In the genomic region with DNA sequence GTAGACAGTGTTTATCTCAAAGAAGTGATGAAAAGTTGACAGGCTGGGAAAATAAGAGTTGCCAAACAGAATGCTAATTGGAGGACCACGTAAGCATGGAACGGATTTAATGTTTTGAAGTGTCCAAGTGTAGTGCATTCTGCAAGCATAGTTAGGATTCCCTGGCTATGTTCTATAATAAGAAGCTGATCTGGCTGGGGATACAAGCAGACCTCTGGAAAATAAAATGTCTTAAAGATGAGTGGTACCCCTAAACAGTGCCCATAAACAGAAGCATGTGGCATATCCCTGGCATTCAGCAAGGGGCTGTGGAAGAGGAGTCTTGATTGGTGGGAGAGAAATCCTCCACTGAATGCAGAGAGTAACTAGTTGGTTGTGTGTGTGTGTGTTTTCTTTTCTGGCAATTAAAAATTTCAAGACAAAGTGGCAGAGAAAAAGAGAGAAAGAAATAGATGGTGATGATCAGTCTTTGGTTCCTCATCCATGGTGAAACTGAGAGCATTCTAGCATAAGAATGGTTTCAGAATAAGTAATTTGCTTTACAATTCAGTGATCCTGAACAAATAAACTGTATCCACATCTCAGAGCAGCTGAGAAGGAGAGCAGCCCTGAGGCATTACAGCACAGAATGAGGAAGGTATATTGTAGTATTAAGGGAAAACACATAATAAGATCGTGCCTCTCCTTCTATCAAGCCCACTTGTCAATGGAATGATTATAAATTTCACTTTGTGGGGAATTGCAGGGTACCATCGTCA, we compare ENCODE assay signal across 18 cellular contexts. TPM values are rescaled to one million over a fixed set of nuclear protein-coding genes. Genes with fewer than 3 reads are reported as not detected.
DNase-seq lines count a peak whose midpoint lies in the region; ATAC-seq and TF ChIP-seq lines count a peak whose summit lies in the region.
"Had no signal": no experiment of that assay in that cellular context is flagged by ENCODE, and none has a peak within 500 bp of the region (broad histone marks: within the 10 kb centered on the region; RNA-seq: fewer than 3 reads in every experiment).

No MANE protein-coding gene starts in this region.

- H3K18ac ChIP-seq in IMR-90 (ENCODE audit: low read depth, low read length): 0 out of 2 replicates have a peak overlapping the region, but pooled peaks have one; percentile 51

- intact Hi-C loops in IMR-90 (cut with micrococcal nuclease): loop anchor here (10.0 kb wide), 1 partner anchor 1711 kb away; no protein-coding TSS in a partner anchor
- intact Hi-C loops in CD14-positive monocyte (cut with micrococcal nuclease): no loop called here

- H2BK20ac ChIP-seq in IMR-90 (ENCODE audit: low read depth, low read length): no peak overlapping the region

- no peak overlapping the region for H2BK15ac ChIP-seq in IMR-90 (ENCODE audit: low read depth, low read length)

- no peak overlapping the region for H3K9ac ChIP-seq in IMR-90 (ENCODE audit: low read depth, low read length)
- H3K9ac ChIP-seq: KMS-11 had no signal

- H3K9me1 ChIP-seq in IMR-90 (ENCODE audit: insufficient read depth, low read length): no peaks in the 10 kb centered on the region

- no peak overlapping the region for H3K56ac ChIP-seq in IMR-90 (ENCODE audit: extremely low read depth, insufficient read depth, low read length)

- CTCF ChIA-PET in IMR-90 (lab: Yijun Ruan, JAX): interaction anchor here (1.5 kb wide), 1 partner anchor 11 kb away, joined by 3 read pairs; no protein-coding TSS in a partner anchor
- CTCF ChIA-PET in CD8-positive, alpha-beta memory T cell (lab: Charles Lee): no interaction called here

- H3K27ac Mint-ChIP-seq in type B pancreatic cell: no peak overlapping the region
- H3K27ac Mint-ChIP-seq in CD8-positive, alpha-beta memory T cell: no peak overlapping the region
- no peak overlapping the region for H3K27ac Mint-ChIP-seq in CD14-positive monocyte

- no peak overlapping the region for H3K4ac ChIP-seq in IMR-90 (ENCODE audit: low read depth, low read length)

- no peak overlapping the region for H2AK9ac ChIP-seq in IMR-90 (replicated peaks; ENCODE audit: low read depth, low read length, poor library complexity)

- no peaks in the 10 kb centered on the region for H3K79me1 ChIP-seq in IMR-90 (ENCODE audit: low read depth in 1 of 2, low read length in 2 of 2)

- no peak overlapping the region for H3K4me3 ChIP-seq in IMR-90 (ENCODE audit: insufficient read depth, low read depth, low read length)
- H3K4me3 ChIP-seq in CD8-positive, alpha-beta memory T cell (ENCODE audit: low read length): no peak overlapping the region
- H3K4me3 ChIP-seq: gastroesophageal sphincter had no signal

- H3K23ac ChIP-seq in IMR-90 (ENCODE audit: low read depth, low read length): no peak overlapping the region

- no TSS peak for BruUV-seq in IMR-90 (replicated peaks; lab: Mats Ljungman, UMichigan)

- no peaks in the 10 kb centered on the region for H3K36me3 ChIP-seq in IMR-90 (ENCODE audit: control insufficient read depth, insufficient read depth, low read length)
- H3K36me3 ChIP-seq in CD8-positive, alpha-beta memory T cell (ENCODE audit: insufficient read depth, low read length): no peaks in the 10 kb centered on the region
- H3K36me3 ChIP-seq: gastroesophageal sphincter had no signal

- TF ChIP-seq CTCF in IMR-90 (conservative IDR thresholded peaks at IDR 0.05; ENCODE audit: low read depth, low read length): no peak
- no peak for TF ChIP-seq CTCF in type B pancreatic cell (conservative IDR thresholded peaks at IDR 0.05)
- TF ChIP-seq CTCF in CD14-positive monocyte (IDR thresholded peaks at IDR 0.05): no peak

- in situ Hi-C loops in IMR-90 (cut with MboI; ENCODE audit: low sequenced_read_pairs): loop anchor here (25.0 kb wide), 1 partner anchor 1698 kb away; no protein-coding TSS in a partner anchor

- no peak for TF ChIP-seq RAD21 in IMR-90 (IDR thresholded peaks at IDR 0.05; ENCODE audit: low read length)

- H2AK5ac ChIP-seq in IMR-90 (ENCODE audit: low read depth, low read length): no peak overlapping the region

- H3K9me3 Mint-ChIP-seq in type B pancreatic cell (no peaks in the 10 kb centered on the region), CD14-positive monocyte (no peaks in the 10 kb centered on the region)
- H3K9me3 Mint-ChIP-seq in CD8-positive, alpha-beta memory T cell: peaks cover 0 to 12% (median 8%) of the 10 kb centered on the region in 5 donors

- TF ChIP-seq POLR2A in IMR-90 (IDR thresholded peaks at IDR 0.05; ENCODE audit: low read depth, low read length): no peak

- peaks cover 3% of the 10 kb centered on the region for H3K36me3 Mint-ChIP-seq in type B pancreatic cell
- no peaks in the 10 kb centered on the region for H3K36me3 Mint-ChIP-seq in CD8-positive, alpha-beta memory T cell
- H3K36me3 Mint-ChIP-seq in CD14-positive monocyte: no peaks in the 10 kb centered on the region
- H3K36me3 Mint-ChIP-seq: brain had no signal

- POLR2A ChIA-PET in IMR-90 (lab: Charles Lee; ENCODE audit: unreplicated experiment): no interaction called here
- POLR2A ChIA-PET in CD8-positive, alpha-beta memory T cell (lab: Charles Lee): no interaction called here

- no peak overlapping the region for H3K27ac ChIP-seq in IMR-90 (ENCODE audit: insufficient read depth, low read length)
- H3K27ac ChIP-seq in CD8-positive, alpha-beta memory T cell (ENCODE audit: low read depth, low read length): no peak overlapping the region
- H3K27ac ChIP-seq: gastroesophageal sphincter, KMS-11 had no signal

- H2BK120ac ChIP-seq in IMR-90 (ENCODE audit: low read depth, low read length): no peak overlapping the region

- H3K4me3 Mint-ChIP-seq in type B pancreatic cell: no peak overlapping the region
- no peak overlapping the region for H3K4me3 Mint-ChIP-seq in CD8-positive, alpha-beta memory T cell
- no peak overlapping the region for H3K4me3 Mint-ChIP-seq in CD14-positive monocyte

- H3K4me2 ChIP-seq in IMR-90 (ENCODE audit: low read depth, low read length): no peak overlapping the region
- H3K4me2 ChIP-seq: KMS-11 had no signal

- ATAC-seq in GM18502 (IDR thresholded peaks at IDR 0.05; ENCODE audit: poor library complexity, unreplicated experiment): peak; percentile 99
- ATAC-seq in GM21390 (IDR thresholded peaks at IDR 0.05; ENCODE audit: unreplicated experiment): peak; percentile 94
- peak; percentile 97 for ATAC-seq in HG02973 (IDR thresholded peaks at IDR 0.05; ENCODE audit: unreplicated experiment)
- ATAC-seq in IMR-90 (ENCODE audit: low read depth): peak; percentile 48; the same call in 1 of the 2 replicates
- ATAC-seq: gastroesophageal sphincter had no signal

- WGBS in IMR-90 (ENCODE audit: extremely low coverage in 2 of 2, insufficient read length in 1 of 2), 2 experiments: 92% methylated on average over 2 of the region's 4 CpGs; no CpG with 5 or more reads in 1 of the 2 experiments

- H2AFZ ChIP-seq in IMR-90 (replicated peaks; ENCODE audit: low read length, poor library complexity): no peak overlapping the region

- no peak overlapping the region for H4K91ac ChIP-seq in IMR-90 (ENCODE audit: insufficient read depth, low read depth, low read length)

- H3K4me1 ChIP-seq in IMR-90 (ENCODE audit: control insufficient read depth, insufficient read depth, low read length): no peaks in the 10 kb centered on the region; the same call in 1 of the 2 replicates
- H3K4me1 ChIP-seq in CD8-positive, alpha-beta memory T cell (ENCODE audit: insufficient read depth, low read length): no peaks in the 10 kb centered on the region
- H3K4me1 ChIP-seq: gastroesophageal sphincter had no signal

- H3K9me3 ChIP-seq in IMR-90 (ENCODE audit: control insufficient read depth, insufficient read depth, low read length): no peaks in the 10 kb centered on the region
- no peaks in the 10 kb centered on the region for H3K9me3 ChIP-seq in CD8-positive, alpha-beta memory T cell (ENCODE audit: low read length)
- H3K9me3 ChIP-seq: gastroesophageal sphincter had no signal

- dilution Hi-C loops in IMR-90 (cut with HindIII; ENCODE audit: low sequenced_read_pairs, unreplicated experiment): no loop called here

- H2BK5ac ChIP-seq in IMR-90 (ENCODE audit: low read depth, low read length, poor library complexity, severe bottlenecking): no peak overlapping the region

- H3K4me1 Mint-ChIP-seq in type B pancreatic cell (ENCODE audit: unreplicated experiment) (peaks cover 11% of the 10 kb centered on the region), CD14-positive monocyte (no peaks in the 10 kb centered on the region)
- no peaks in the 10 kb centered on the region for H3K4me1 Mint-ChIP-seq in CD8-positive, alpha-beta memory T cell

- H4K8ac ChIP-seq in IMR-90 (ENCODE audit: low read depth in 2 of 2, low read length in 2 of 2): no peak overlapping the region

- DNase-seq in IMR-90 (no peak), type B pancreatic cell (ENCODE audit: extremely low spot score, unreplicated experiment) (no peak), CD14-positive monocyte (ENCODE audit: low spot score) (no peak), cerebellar nuclear complex (lab: John Stamatoyannopoulos, UW) (no peak)
- DNase-seq in CD8-positive, alpha-beta memory T cell: no peak
- DNase-seq: activated CD4-positive, alpha-beta T cell treated with anti-CD3 and anti-CD28 coated beads, Interleukin-2, amount 50 U/mL, for 48 hours; activated effector memory CD4-positive, alpha-beta T cell treated with anti-CD3 and anti-CD28 coated beads, Interleukin-2, amount 50 U/mL, for 16 hours; DMS 273 treated with DMSO at 0.1 percent for 48 hours; NCI-H1694; stimulated activated CD4-positive, alpha-beta T cell treated with anti-CD3 and anti-CD28 coated beads, Interleukin-4, amount 100 ng/mL, for 1 hour; stimulated activated naive CD4-positive, alpha-beta T cell; T-helper 9 cell had no signal

- no peak overlapping the region for H4K5ac ChIP-seq in IMR-90 (ENCODE audit: low read depth, low read length)

- no peaks in the 10 kb centered on the region for H3K27me3 Mint-ChIP-seq in type B pancreatic cell
- H3K27me3 Mint-ChIP-seq in CD8-positive, alpha-beta memory T cell: no peaks in the 10 kb centered on the region
- no peaks in the 10 kb centered on the region for H3K27me3 Mint-ChIP-seq in CD14-positive monocyte (ENCODE audit: low read depth in 3 of 3)
- H3K27me3 Mint-ChIP-seq: brain had no signal

- no peaks in the 10 kb centered on the region for H4K20me1 ChIP-seq in IMR-90 (ENCODE audit: insufficient read depth, low read length)

- no peak overlapping the region for H3K14ac ChIP-seq in IMR-90 (replicated peaks; ENCODE audit: low read depth, low read length)

- H3K27me3 ChIP-seq in IMR-90 (ENCODE audit: control insufficient read depth, insufficient read depth, low read length): no peaks in the 10 kb centered on the region
- no peaks in the 10 kb centered on the region for H3K27me3 ChIP-seq in CD8-positive, alpha-beta memory T cell (ENCODE audit: insufficient read depth, low read length, poor library complexity, severe bottlenecking)
- H3K27me3 ChIP-seq: gastroesophageal sphincter had no signal

TF ChIP-seq in IMR-90, 13 proteins besides CTCF, POLR2A, EP300 and RAD21 (continues in another document):
- TF ChIP-seq CEBPB (IDR thresholded peaks at IDR 0.05; ENCODE audit: low read depth, low read length): no peak

RNA-seq across cellular contexts. Expression of a gene that starts 17.2 kb away (rescaled TPM):
- total RNA-seq in IMR-90 (2012; rRNA removed): 2.0 and 2.2 TPM in 2 replicates
- 0.67 and 0.89 TPM in 2 replicates for polyA plus RNA-seq in IMR-90 (2012; rRNA removed)
- polyA plus RNA-seq in IMR-90 (2012; cell fraction: cytosol; rRNA removed): 0.16 and 0.26 TPM in 2 replicates
- polyA plus RNA-seq in IMR-90 (2012; cell fraction: nucleus; rRNA removed; ENCODE audit: low replicate concordance): 0.08 and 0.33 TPM in 2 replicates
- total RNA-seq in type B pancreatic cell (ENCODE audit: low replicate concordance): 3.1 and 6.5 TPM in 2 replicates
- total RNA-seq in CD8-positive, alpha-beta memory T cell: not detected
- not detected for polyA plus RNA-seq in CD8-positive, alpha-beta memory T cell
- polyA plus RNA-seq in CD14-positive monocyte: not detected

Comparison
In these comparisons a context has a peak if more than half of its experiments do, and no peak if none do; other contexts are left out.
1. ATAC-seq: peak in every context shown above with its lines; median percentile 99 in GM18502; 97 in HG02973; 94 in GM21390; 48 in IMR-90.